In genomic region chr7:137592232-137592896, GRCh38 we compare ENCODE assay signal across 9 cellular contexts.
DNase-seq lines count a peak whose midpoint lies in the region; ATAC-seq and TF ChIP-seq lines count a peak whose summit lies in the region.
"Had no signal": no experiment of that assay in that cellular context is flagged by ENCODE, and none has a peak within 500 bp of the region (broad histone marks: within the 10 kb centered on the region; RNA-seq: fewer than 3 reads in every experiment).

No MANE protein-coding gene starts in this region.

- H3K4me3 ChIP-seq in brain microvascular endothelial cell (ENCODE audit: low read depth, low read length) (no peak overlapping the region), suprapubic skin (no peak overlapping the region)

- no peaks in the 10 kb centered on the region for H3K4me1 Mint-ChIP-seq in T-helper 17 cell
- H3K4me1 Mint-ChIP-seq: IgD-negative memory B cell had no signal

- no peak overlapping the region for H3K27ac Mint-ChIP-seq in T-helper 17 cell
- H3K27ac Mint-ChIP-seq: IgD-negative memory B cell had no signal

- peaks cover 12% of the 10 kb centered on the region for H3K27me3 Mint-ChIP-seq in T-helper 17 cell
- H3K27me3 Mint-ChIP-seq: IgD-negative memory B cell had no signal

- TF ChIP-seq EP300 in suprapubic skin (IDR thresholded peaks at IDR 0.05) = no peak

- H3K27me3 ChIP-seq in brain microvascular endothelial cell (replicated peaks) (no peaks in the 10 kb centered on the region), suprapubic skin (no peaks in the 10 kb centered on the region)

- no peak for TF ChIP-seq POLR2A in suprapubic skin (IDR thresholded peaks at IDR 0.05)

- H3K9me3 ChIP-seq in suprapubic skin (no peaks in the 10 kb centered on the region), T-helper 17 cell (ENCODE audit: control insufficient read depth, low read length, poor library complexity, severe bottlenecking) (no peaks in the 10 kb centered on the region)

- TF ChIP-seq CTCF in AG09319 (IDR thresholded peaks at IDR 0.05; ENCODE audit: low read depth, low read length) = peak; percentile 88
- TF ChIP-seq CTCF in brain microvascular endothelial cell (IDR thresholded peaks at IDR 0.05; ENCODE audit: low read depth, low read length, missing control alignments) = peak; percentile 90
- peak; percentile 18 to 25 for TF ChIP-seq CTCF in suprapubic skin (IDR thresholded peaks at IDR 0.05)

- 49% methylated on average over 6 of the region's 6 CpGs for WGBS in suprapubic skin

- no peaks in the 10 kb centered on the region for H3K4me1 ChIP-seq in suprapubic skin

- H3K36me3 ChIP-seq in brain microvascular endothelial cell (replicated peaks) (no peaks in the 10 kb centered on the region), suprapubic skin (no peaks in the 10 kb centered on the region)

- H3K4me3 Mint-ChIP-seq in T-helper 17 cell = no peak overlapping the region
- H3K4me3 Mint-ChIP-seq: IgD-negative memory B cell had no signal

- ATAC-seq in GM18519 (IDR thresholded peaks at IDR 0.05; ENCODE audit: low FRiP score, unreplicated experiment) = peak; percentile 82
- peak; percentile 61 for ATAC-seq in HG03280 (IDR thresholded peaks at IDR 0.05; ENCODE audit: unreplicated experiment)
- ATAC-seq in T-helper 17 cell = no peak

- in situ Hi-C loops in brain microvascular endothelial cell (cut with HindIII; ENCODE audit: low pct_ligation_motif_present, low sequenced_read_pairs) = loop anchor here (25.0 kb wide), 1 partner anchor 430 kb away; no protein-coding TSS in a partner anchor

- DNase-seq in AG09319 (ENCODE audit: extremely low read depth, low read depth) (no peak), NCI-H510A treated with DMSO at 0.1 percent for 48 hours (lab: John Stamatoyannopoulos, UW) (peak; percentile 69), brain microvascular endothelial cell (peak; percentile 81), iPS-NIHi11 (ENCODE audit: low spot score) (peak; percentile 74), suprapubic skin (ENCODE audit: low spot score in 2 of 2) (no peak), T-helper 17 cell (no peak)

- H3K27ac ChIP-seq in brain microvascular endothelial cell (peak overlapping the region; percentile 64), suprapubic skin (no peak overlapping the region)

- no peaks in the 10 kb centered on the region for H3K36me3 Mint-ChIP-seq in T-helper 17 cell (ENCODE audit: low read depth)
- H3K36me3 Mint-ChIP-seq: IgD-negative memory B cell had no signal

Comparison
In these comparisons a context has a peak if more than half of its experiments do, and no peak if none do; other contexts are left out.
1. DNase-seq: peak in NCI-H510A treated with DMSO at 0.1 percent for 48 hours (single experiment), brain microvascular endothelial cell (single experiment) and iPS-NIHi11 (single experiment); none in AG09319 (single experiment), suprapubic skin (0 of 2) and T-helper 17 cell (0 of 3).
2. CTCF ChIP-seq: peak in every context shown above with its lines; median percentile 90 in brain microvascular endothelial cell; 88 in AG09319; 22 in suprapubic skin.